ENCODE assay signal across 21 cellular contexts in genomic region chr13:20130012-20130411, GRCh38. TPM values are rescaled to one million over a fixed set of nuclear protein-coding genes. Genes with fewer than 3 reads are reported as not detected.
DNase-seq lines count a peak whose midpoint lies in the region; ATAC-seq, FAIRE-seq and TF ChIP-seq lines count a peak whose summit lies in the region.
"Had no signal": no experiment of that assay in that cellular context is flagged by ENCODE, and none has a peak within 500 bp of the region (broad histone marks: within the 10 kb centered on the region; RNA-seq: fewer than 3 reads in every experiment).

No MANE protein-coding gene starts in this region.

- no peak for TF ChIP-seq RAD21 in K562 (CRISPR knock-in tag; conservative IDR thresholded peaks at IDR 0.05 in 1 of 2, IDR thresholded peaks at IDR 0.05 in 1 of 2)

- no peak overlapping the region for H3K27ac Mint-ChIP-seq in stimulated activated effector memory CD8-positive, alpha-beta T cell treated with anti-CD3 and anti-CD28 coated beads, Interleukin-12 subunit alpha, Interleukin-12 subunit beta, amount 100 ng/mL, for 72 hours
- H3K27ac Mint-ChIP-seq: CD14-positive monocyte; CD4-positive, alpha-beta memory T cell; GM23338; HFFc6; IgD-negative memory B cell had no signal

- DNase-seq in activated CD4-positive, CD25-positive, alpha-beta regulatory T cell (lab: John Stamatoyannopoulos, UW), result no peak
- no peak for DNase-seq in GM12891 (ENCODE audit: insufficient read length, low spot score)
- no peak for DNase-seq in K562 (ENCODE audit: extremely low read depth in 1 of 4, low spot score in 3 of 4)
- DNase-seq in stimulated activated effector memory CD8-positive, alpha-beta T cell treated with anti-CD3 and anti-CD28 coated beads, Interleukin-12 subunit alpha, Interleukin-12 subunit beta, amount 100 ng/mL, for 72 hours (ENCODE audit: low spot score in 2 of 2), result no peak
- DNase-seq in uterus, result no peak
- DNase-seq in A172 (ENCODE audit: low spot score), result no peak
- DNase-seq: CD4-positive, alpha-beta memory T cell; DMS79 treated with DMSO at 0.1 percent for 48 hours; GF-D8; H7; HFFc6; KG1 had no signal

- TF ChIP-seq EP300 in K562 (IDR thresholded peaks at IDR 0.05; ENCODE audit: low read length), result no peak

- no peak overlapping the region for H2AFZ ChIP-seq in K562 (ENCODE audit: low read depth, low read length)
- H2AFZ ChIP-seq: GM23338 had no signal

- no peak overlapping the region for H3K4me2 ChIP-seq in K562 (ENCODE audit: insufficient read depth, low read length)
- H3K4me2 ChIP-seq: BLaER1, GM23338 had no signal

- H3K9me1 ChIP-seq in K562 (ENCODE audit: control insufficient read depth, insufficient read depth, low read length), result no peaks in the 10 kb centered on the region

- H3K27me3 ChIP-seq in K562 (ENCODE audit: control insufficient read depth in 2 of 2, insufficient read depth in 2 of 2, low read length in 2 of 2), result peaks cover 0 to 6% of the 10 kb centered on the region in 2 experiments; a peak in 1 of 5 replicates
- H3K27me3 ChIP-seq in uterus, result no peaks in the 10 kb centered on the region

- peaks cover 0 to 4% of the 10 kb centered on the region in 2 experiments; a peak in 1 of 5 replicates for H3K4me1 ChIP-seq in K562 (replicated peaks in 1 of 2; ENCODE audit: control insufficient read depth in 2 of 2, insufficient read depth in 2 of 2, low read length in 2 of 2)
- peaks cover 0 to 5% of the 10 kb centered on the region in 2 donors for H3K4me1 ChIP-seq in uterus

- no peak overlapping the region for H3K4me3 ChIP-seq in K562
- no peak overlapping the region for H3K4me3 ChIP-seq in uterus
- H3K4me3 ChIP-seq: BLaER1, GM23338 had no signal

- TF ChIP-seq POLR2A in GM12891 (IDR thresholded peaks at IDR 0.05; ENCODE audit: low read depth, low read length) (no peak), K562 (conservative IDR thresholded peaks at IDR 0.05) (no peak), uterus (IDR thresholded peaks at IDR 0.05) (no peak)

- FAIRE-seq in GM12891 (lab: Jason Lieb, UNC) (peak; percentile 61), K562 (lab: Jason Lieb, UNC) (no peak)
- FAIRE-seq: GM19239 had no signal

- WGBS in K562 (ENCODE audit: insufficient coverage, low coverage, missing lambda C conversion rate), result 3% methylated on average over 2 of the region's 2 CpGs

- intact Hi-C loops in K562 (cut with micrococcal nuclease) (no loop called here), uterus (cut with DNase I; ENCODE audit: low total_unique reads) (no loop called here)

- no peaks in the 10 kb centered on the region for H3K36me3 Mint-ChIP-seq in stimulated activated effector memory CD8-positive, alpha-beta T cell treated with anti-CD3 and anti-CD28 coated beads, Interleukin-12 subunit alpha, Interleukin-12 subunit beta, amount 100 ng/mL, for 72 hours
- H3K36me3 Mint-ChIP-seq: CD14-positive monocyte; CD4-positive, alpha-beta memory T cell; IgD-negative memory B cell had no signal

- H3K36me3 ChIP-seq in K562 (ENCODE audit: control insufficient read depth, insufficient read depth, low read length) (no peaks in the 10 kb centered on the region), uterus (no peaks in the 10 kb centered on the region)
- H3K36me3 ChIP-seq: BLaER1 had no signal

- no peaks in the 10 kb centered on the region for H3K79me2 ChIP-seq in K562 (ENCODE audit: control insufficient read depth, insufficient read depth, low read length)

- H3K9me3 Mint-ChIP-seq in stimulated activated effector memory CD8-positive, alpha-beta T cell treated with anti-CD3 and anti-CD28 coated beads, Interleukin-12 subunit alpha, Interleukin-12 subunit beta, amount 100 ng/mL, for 72 hours, result no peaks in the 10 kb centered on the region
- H3K9me3 Mint-ChIP-seq: CD4-positive, alpha-beta memory T cell; GM23338; HFFc6; IgD-negative memory B cell had no signal

- peak; percentile 23 to 30 for ATAC-seq in activated CD4-positive, CD25-positive, alpha-beta regulatory T cell treated with anti-CD3 and anti-CD28 coated beads, Interleukin-2, amount 50 U/mL, for 24 hours
- no peak for ATAC-seq in K562
- peak; percentile 54 for ATAC-seq in stimulated activated effector memory CD8-positive, alpha-beta T cell treated with anti-CD3 and anti-CD28 coated beads, Interleukin-12 subunit alpha, Interleukin-12 subunit beta, amount 100 ng/mL, for 72 hours
- ATAC-seq: GM23338, HCT116 had no signal

- in situ Hi-C loops in K562 (cut with MboI), result no loop called here

- H3K9me3 ChIP-seq in K562 (replicated peaks; ENCODE audit: control insufficient read depth, insufficient read depth, low read depth, low read length), result no peaks in the 10 kb centered on the region
- no peaks in the 10 kb centered on the region for H3K9me3 ChIP-seq in uterus
- H3K9me3 ChIP-seq: BLaER1 had no signal

- TF ChIP-seq CTCF in K562 (IDR thresholded peaks at IDR 0.05 in 2 of 3, conservative IDR thresholded peaks at IDR 0.05 in 1 of 3; ENCODE audit: insufficient read depth in 2 of 3, low read depth in 1 of 3, low read length in 3 of 3), result no peak
- no peak for TF ChIP-seq CTCF in uterus (IDR thresholded peaks at IDR 0.05)

- CTCF ChIA-PET in K562 (lab: Yijun Ruan, JAX; ENCODE audit: low intra/inter-chr PET ratio), result no interaction called here

- H3K9ac ChIP-seq in K562 (ENCODE audit: insufficient read depth in 1 of 2, low read depth in 2 of 2, low read length in 2 of 2), result no peak overlapping the region
- H3K9ac ChIP-seq: BLaER1 had no signal

- no TSS peak for BruUV-seq in K562 (replicated peaks; lab: Mats Ljungman, UMichigan)

- no peak overlapping the region for H3K4me3 Mint-ChIP-seq in stimulated activated effector memory CD8-positive, alpha-beta T cell treated with anti-CD3 and anti-CD28 coated beads, Interleukin-12 subunit alpha, Interleukin-12 subunit beta, amount 100 ng/mL, for 72 hours
- H3K4me3 Mint-ChIP-seq: CD14-positive monocyte; CD4-positive, alpha-beta memory T cell; GM23338; HFFc6; IgD-negative memory B cell had no signal

- H3K27ac ChIP-seq in K562 (ENCODE audit: extremely low read depth, low read depth, low read length) (no peak overlapping the region), uterus (no peak overlapping the region)
- H3K27ac ChIP-seq: 22Rv1, BLaER1, HL-60 had no signal

- POLR2A ChIA-PET in K562 (lab: Yijun Ruan, JAX), result no interaction called here

- H4K20me1 ChIP-seq in K562 (replicated peaks; ENCODE audit: control insufficient read depth, insufficient read depth, low read length), result no peaks in the 10 kb centered on the region

- peaks cover 6% of the 10 kb centered on the region for H3K4me1 Mint-ChIP-seq in stimulated activated effector memory CD8-positive, alpha-beta T cell treated with anti-CD3 and anti-CD28 coated beads, Interleukin-12 subunit alpha, Interleukin-12 subunit beta, amount 100 ng/mL, for 72 hours
- H3K4me1 Mint-ChIP-seq: GM23338 had no signal

TF ChIP-seq in GM12891, 5 proteins besides CTCF, POLR2A, EP300 and RAD21:
- TF ChIP-seq TAF1 (IDR thresholded peaks at IDR 0.05; ENCODE audit: low read depth, low read length) (no peak), POU2F2 (IDR thresholded peaks at IDR 0.05; ENCODE audit: low read depth, low read length) (no peak), PAX5 (IDR thresholded peaks at IDR 0.05; ENCODE audit: insufficient read depth, low read length, severe bottlenecking) (no peak), SPI1 (IDR thresholded peaks at IDR 0.05; ENCODE audit: low read depth, low read length) (no peak), POLR2AphosphoS5 (IDR thresholded peaks at IDR 0.05; ENCODE audit: low read depth, low read length) (no peak)
TF ChIP-seq in GM12891: peak in this region for 0.

RNA-seq across cellular contexts. Expression of gene GJA3, which starts 30.8 kb away (rescaled TPM):
- not detected for polyA plus RNA-seq in GM12891 (2012; ENCODE audit: low read depth, missing spikeins)
- total RNA-seq in K562 (2011; cell fraction: chromatin; rRNA removed; ENCODE audit: low replicate concordance), result 0.07 TPM in 1 of 2 replicates, not detected in the other
- total RNA-seq in K562 (2011; cell fraction: nucleolus; rRNA removed), result 0.13 and 0.17 TPM in 2 replicates
- 0.15 and 0.31 TPM in 2 replicates for total RNA-seq in K562 (2011; cell fraction: nucleoplasm; rRNA removed)
- total RNA-seq in K562 (2014; rRNA removed) (not detected in 2 replicates), K562 (2014; rRNA removed; fragmentation: Illumina TruSeq; extraction: Trizol) (0.04 TPM in 1 of 2 replicates, not detected in the other), K562 (2015; rRNA removed; fragmentation: Illumina TruSeq; extraction: Trizol) (0.04 TPM in 1 of 2 replicates, not detected in the other), K562 (2021) (0.02 and 0.04 TPM in 2 replicates), uterus (under 1 TPM in 2 of 4 donors, not detected in 2; 0.07 to 0.37 TPM)
- polyA plus RNA-seq in K562 (2011; rRNA removed) (0.03 and 0.13 TPM in 2 replicates), K562 (2014; fragmentation: Illumina TruSeq; extraction: Trizol) (0.03 TPM in 2 replicates), K562 (2014; fragmentation: Nextera tagmentation; extraction: Ambion mirVana) (not detected), K562 (2014; rRNA removed) (not detected in 2 replicates)
- 0.01 and 0.18 TPM in 2 replicates for polyA plus RNA-seq in K562 (2011; cell fraction: cytosol; rRNA removed)
- 0.07 TPM in 1 of 2 replicates, not detected in the other for polyA plus RNA-seq in K562 (2011; cell fraction: nucleus; rRNA removed)
- polyA plus RNA-seq in K562 (2012), result 0.12 TPM in 1 of 2 replicates, not detected in the other
- polyA minus RNA-seq in K562 (2011; rRNA and poly(A)+ RNA removed), result 0.03 and 0.28 TPM in 2 replicates
- polyA minus RNA-seq in K562 (2011; cell fraction: cytosol; rRNA and poly(A)+ RNA removed), result 0.38 TPM in 1 of 2 replicates, not detected in the other
- 0.13 TPM in 1 of 2 replicates, not detected in the other for polyA minus RNA-seq in K562 (2011; cell fraction: nucleus; rRNA and poly(A)+ RNA removed)
- total RNA-seq in A172 (2014; rRNA removed; shearing (Covaris generic)), result 0.52 and 1.6 TPM in 2 replicates
- polyA plus RNA-seq: CD14-positive monocyte; CD4-positive, alpha-beta memory T cell had no signal
